Comparison of ENCODE assay signal across 9 cellular contexts in genomic region chr1:1208713-1209433, GRCh38. TPM values are rescaled to one million over a fixed set of nuclear protein-coding genes. Genes with fewer than 3 reads are reported as not detected.
DNase-seq lines count a peak whose midpoint lies in the region; ATAC-seq and TF ChIP-seq lines count a peak whose summit lies in the region.
"Had no signal": no experiment of that assay in that cellular context is flagged by ENCODE, and none has a peak within 500 bp of the region (broad histone marks: within the 10 kb centered on the region; RNA-seq: fewer than 3 reads in every experiment).

No MANE protein-coding gene starts in this region.

- no peaks in the 10 kb centered on the region for H3K27me3 Mint-ChIP-seq in stimulated activated naive CD8-positive, alpha-beta T cell treated with anti-CD3 and anti-CD28 coated beads, Interleukin-15, amount 100 ng/mL, for 72 hours

- no peak for TF ChIP-seq POLR2A in gastroesophageal sphincter (IDR thresholded peaks at IDR 0.05)

- H3K9me2 ChIP-seq in OCI-LY7 (ENCODE audit: insufficient read depth, low read length): no peaks in the 10 kb centered on the region

- DNase-seq in activated CD4-positive, alpha-beta T cell treated with anti-CD3 and anti-CD28 coated beads for 1 hour: peak; percentile 22
- DNase-seq in activated CD4-positive, alpha-beta T cell treated with anti-CD3 and anti-CD28 coated beads, Interleukin-2, amount 50 U/mL, for 1 hour: no peak
- peak; percentile 68 to 73 for DNase-seq in activated CD4-positive, alpha-beta T cell treated with anti-CD3 and anti-CD28 coated beads for 4 hours
- DNase-seq in fibroblast of lung (ENCODE audit: low read depth in 2 of 2) (peak in 1 of 2 donors; percentile 51), OCI-LY7 (ENCODE audit: low spot score) (no peak)
- DNase-seq in stimulated activated naive CD8-positive, alpha-beta T cell treated with anti-CD3 and anti-CD28 coated beads, Interleukin-15, amount 100 ng/mL, for 72 hours: peak; percentile 58 to 73

- POLR2A ChIA-PET in OCI-LY7 (lab: Charles Lee): no interaction called here

- H3K4me1 ChIP-seq in fibroblast of lung (ENCODE audit: control insufficient read depth, extremely low read depth, insufficient read depth, low read length): peaks cover 6% of the 10 kb centered on the region
- peaks cover 7% of the 10 kb centered on the region for H3K4me1 ChIP-seq in OCI-LY7 (ENCODE audit: insufficient read depth, low read length, poor library complexity, severe bottlenecking)
- peaks cover 0 to 40% (median 6%) of the 10 kb centered on the region in 3 donors for H3K4me1 ChIP-seq in gastroesophageal sphincter

- peaks cover 76% of the 10 kb centered on the region for H3K4me1 Mint-ChIP-seq in stimulated activated naive CD8-positive, alpha-beta T cell treated with anti-CD3 and anti-CD28 coated beads, Interleukin-15, amount 100 ng/mL, for 72 hours

- intact Hi-C loops in OCI-LY7 (cut with micrococcal nuclease; ENCODE audit: unreplicated experiment): no loop called here

- no TSS peak for BruUV-seq in OCI-LY7 (replicated peaks; lab: Mats Ljungman, UMichigan)

- no peak for TF ChIP-seq EP300 in gastroesophageal sphincter (IDR thresholded peaks at IDR 0.05)

- H4K20me1 ChIP-seq in fibroblast of lung (ENCODE audit: control insufficient read depth, extremely low read depth, insufficient read depth, low read length) (no peaks in the 10 kb centered on the region), OCI-LY7 (ENCODE audit: insufficient read depth, low read length) (no peaks in the 10 kb centered on the region)

- H3K27me3 ChIP-seq in fibroblast of lung (ENCODE audit: control insufficient read depth, insufficient read depth, low read length) (no peaks in the 10 kb centered on the region), gastroesophageal sphincter (peaks cover 51% of the 10 kb centered on the region)

- no peak overlapping the region for H3K27ac ChIP-seq in fibroblast of lung (ENCODE audit: insufficient read depth, low read length)
- no peak overlapping the region for H3K27ac ChIP-seq in OCI-LY7 (ENCODE audit: low read depth, low read length, poor library complexity, severe bottlenecking)
- no peak overlapping the region for H3K27ac ChIP-seq in gastroesophageal sphincter

- TF ChIP-seq CTCF in fibroblast of lung (conservative IDR thresholded peaks at IDR 0.05 in 1 of 2, IDR thresholded peaks at IDR 0.05 in 1 of 2; ENCODE audit: low read depth in 1 of 2, low read length in 2 of 2) (no peak), OCI-LY7 (conservative IDR thresholded peaks at IDR 0.05; ENCODE audit: low read length) (no peak), gastroesophageal sphincter (IDR thresholded peaks at IDR 0.05) (no peak)

- peak; percentile 35 for ATAC-seq in stimulated activated naive CD8-positive, alpha-beta T cell treated with anti-CD3 and anti-CD28 coated beads, Interleukin-15, amount 100 ng/mL, for 72 hours
- no peak for ATAC-seq in HG02840 (IDR thresholded peaks at IDR 0.05; ENCODE audit: low FRiP score, unreplicated experiment)
- ATAC-seq in gastroesophageal sphincter: no peak

- H3K79me2 ChIP-seq in fibroblast of lung (ENCODE audit: control insufficient read depth, insufficient read depth, low read length): no peaks in the 10 kb centered on the region
- H3K79me2 ChIP-seq in OCI-LY7 (ENCODE audit: insufficient read depth, low read depth, low read length): no peaks in the 10 kb centered on the region

- no peaks in the 10 kb centered on the region for H3K9me3 Mint-ChIP-seq in stimulated activated naive CD8-positive, alpha-beta T cell treated with anti-CD3 and anti-CD28 coated beads, Interleukin-15, amount 100 ng/mL, for 72 hours

- H3K4me2 ChIP-seq in fibroblast of lung (ENCODE audit: extremely low read depth, insufficient read depth, low read length) (peak overlapping the region; percentile 69), OCI-LY7 (ENCODE audit: low read length) (no peak overlapping the region)

- peak overlapping the region; percentile 93 to 98 for H3K4me3 Mint-ChIP-seq in stimulated activated naive CD8-positive, alpha-beta T cell treated with anti-CD3 and anti-CD28 coated beads, Interleukin-15, amount 100 ng/mL, for 72 hours

- WGBS in gastroesophageal sphincter (ENCODE audit: low coverage in 1 of 2), 2 donors: 33 to 83% methylated on average over 4 to 8 of the region's 38 CpGs

- no peaks in the 10 kb centered on the region for H3K9me3 ChIP-seq in fibroblast of lung (ENCODE audit: control insufficient read depth, insufficient read depth, low read depth, low read length)
- no peaks in the 10 kb centered on the region for H3K9me3 ChIP-seq in OCI-LY7 (ENCODE audit: low read length)
- H3K9me3 ChIP-seq in gastroesophageal sphincter: no peaks in the 10 kb centered on the region

- no peak overlapping the region for H2AFZ ChIP-seq in fibroblast of lung (ENCODE audit: low read length)
- H2AFZ ChIP-seq in OCI-LY7 (ENCODE audit: low read length): no peak overlapping the region

- peak overlapping the region; percentile 95 for H3K27ac Mint-ChIP-seq in stimulated activated naive CD8-positive, alpha-beta T cell treated with anti-CD3 and anti-CD28 coated beads, Interleukin-15, amount 100 ng/mL, for 72 hours

- H3K4me3 ChIP-seq in fibroblast of lung (replicated peaks in 1 of 4; ENCODE audit: control extremely low read depth in 1 of 4, insufficient read depth in 1 of 4, low read depth in 3 of 4, low read length in 4 of 4): no peak overlapping the region
- no peak overlapping the region for H3K4me3 ChIP-seq in OCI-LY7 (ENCODE audit: low read depth, low read length, poor library complexity, severe bottlenecking)
- no peak overlapping the region for H3K4me3 ChIP-seq in gastroesophageal sphincter

- no peak overlapping the region for H3K9ac ChIP-seq in fibroblast of lung (ENCODE audit: insufficient read depth, low read length)

- CTCF ChIA-PET in OCI-LY7 (lab: Charles Lee; ENCODE audit: unreplicated experiment): no interaction called here

- H3K36me3 ChIP-seq in fibroblast of lung (ENCODE audit: control insufficient read depth, insufficient read depth, low read length): no peaks in the 10 kb centered on the region
- H3K36me3 ChIP-seq in OCI-LY7 (ENCODE audit: insufficient read depth, low read length): no peaks in the 10 kb centered on the region
- H3K36me3 ChIP-seq in gastroesophageal sphincter: no peaks in the 10 kb centered on the region

RNA-seq across cellular contexts. Expression of gene TNFRSF18, which starts 2.5 kb away (rescaled TPM):
- total RNA-seq in fibroblast of lung: 0.77 and 1.3 TPM in 2 replicates
- 0.10 TPM in 1 of 2 replicates, not detected in the other for polyA plus RNA-seq in fibroblast of lung
- 0.10 and 0.41 TPM in 2 replicates for polyA plus RNA-seq in fibroblast of lung (2012)
- not detected in 2 replicates for polyA minus RNA-seq in fibroblast of lung (ENCODE audit: low replicate concordance)
- total RNA-seq in OCI-LY7 (2014; rRNA removed; shearing (Covaris generic)): not detected in 2 replicates
- not detected in 2 replicates for total RNA-seq in OCI-LY7 (2022)
- total RNA-seq in gastroesophageal sphincter: 1 to 10 TPM in 1 of 4 donors, under 1 TPM in 1, not detected in 2; 0.35 to 2.2 TPM
- total RNA-seq: pulmonary artery endothelial cell had no signal

RNA-seq across cellular contexts. Expression of gene TNFRSF4, which starts 5.1 kb away (rescaled TPM):
- total RNA-seq in fibroblast of lung: under 0.01 and 0.17 TPM in 2 replicates
- polyA plus RNA-seq in fibroblast of lung: 0.05 TPM in 1 of 2 replicates, not detected in the other
- polyA plus RNA-seq in fibroblast of lung (2012): 0.10 and 0.33 TPM in 2 replicates
- not detected in 2 replicates for polyA minus RNA-seq in fibroblast of lung (ENCODE audit: low replicate concordance)
- total RNA-seq in OCI-LY7 (2014; rRNA removed; shearing (Covaris generic)): not detected in 2 replicates
- total RNA-seq in OCI-LY7 (2022): 1.1 and 1.4 TPM in 2 replicates
- total RNA-seq in gastroesophageal sphincter: 1 to 10 TPM in 3 of 4 donors, under 1 TPM in 1; 0.93 to 1.6 (median 1.3) TPM

RNA-seq across cellular contexts. Expression of gene SDF4, which starts 22.9 kb away (rescaled TPM):
- total RNA-seq in fibroblast of lung (81.9 and 127 TPM in 2 replicates), OCI-LY7 (2022) (82.8 and 85.7 TPM in 2 replicates), gastroesophageal sphincter (100 to 1,000 TPM in 2 of 4 donors, 10 to 100 TPM in 2; 84.2 to 115 (median 93.9) TPM)
- 133 and 180 TPM in 2 replicates for polyA plus RNA-seq in fibroblast of lung
- 157 and 221 TPM in 2 replicates for polyA plus RNA-seq in fibroblast of lung (2012)
- polyA minus RNA-seq in fibroblast of lung (ENCODE audit: low replicate concordance): 90.8 and 94.6 TPM in 2 replicates
- 44.2 and 47.7 TPM in 2 replicates for total RNA-seq in OCI-LY7 (2014; rRNA removed; shearing (Covaris generic))

RNA-seq across cellular contexts. Expression of gene B3GALT6, which starts 23.2 kb away (rescaled TPM):
- total RNA-seq in fibroblast of lung: 19.3 and 19.5 TPM in 2 replicates
- 15.7 and 17.9 TPM in 2 replicates for polyA plus RNA-seq in fibroblast of lung
- polyA plus RNA-seq in fibroblast of lung (2012): 20.9 and 21.0 TPM in 2 replicates
- 6.5 and 12.0 TPM in 2 replicates for polyA minus RNA-seq in fibroblast of lung (ENCODE audit: low replicate concordance)
- 36.2 and 37.7 TPM in 2 replicates for total RNA-seq in OCI-LY7 (2014; rRNA removed; shearing (Covaris generic))
- total RNA-seq in OCI-LY7 (2022): 25.0 and 27.1 TPM in 2 replicates
- total RNA-seq in gastroesophageal sphincter: 10 to 100 TPM; 12.3 to 24.1 (median 15.0) TPM

RNA-seq across cellular contexts. Expression of gene TTLL10, which starts 35.2 kb away (rescaled TPM):
- total RNA-seq in fibroblast of lung (under 0.01 TPM in 1 of 2 replicates, not detected in the other), OCI-LY7 (2022) (not detected in 2 replicates), gastroesophageal sphincter (under 1 TPM in 1 of 4 donors, not detected in 3; 0.23 TPM)
- not detected in 2 replicates for polyA plus RNA-seq in fibroblast of lung
- polyA plus RNA-seq in fibroblast of lung (2012): not detected in 2 replicates
- not detected in 2 replicates for polyA minus RNA-seq in fibroblast of lung (ENCODE audit: low replicate concordance)
- total RNA-seq in OCI-LY7 (2014; rRNA removed; shearing (Covaris generic)): not detected in 2 replicates
- total RNA-seq: pulmonary artery endothelial cell had no signal

Comparison
In these comparisons a context has a peak if more than half of its experiments do, and no peak if none do; other contexts are left out.
1. DNase-seq: peak in activated CD4-positive, alpha-beta T cell treated with anti-CD3 and anti-CD28 coated beads for 1 hour (single experiment), activated CD4-positive, alpha-beta T cell treated with anti-CD3 and anti-CD28 coated beads for 4 hours (2 of 2) and stimulated activated naive CD8-positive, alpha-beta T cell treated with anti-CD3 and anti-CD28 coated beads, Interleukin-15, amount 100 ng/mL, for 72 hours (2 of 2); none in activated CD4-positive, alpha-beta T cell treated with anti-CD3 and anti-CD28 coated beads, Interleukin-2, amount 50 U/mL, for 1 hour (single experiment) and OCI-LY7 (single experiment).